8 cellular contexts compared by ENCODE assay signal in the genomic region with DNA sequence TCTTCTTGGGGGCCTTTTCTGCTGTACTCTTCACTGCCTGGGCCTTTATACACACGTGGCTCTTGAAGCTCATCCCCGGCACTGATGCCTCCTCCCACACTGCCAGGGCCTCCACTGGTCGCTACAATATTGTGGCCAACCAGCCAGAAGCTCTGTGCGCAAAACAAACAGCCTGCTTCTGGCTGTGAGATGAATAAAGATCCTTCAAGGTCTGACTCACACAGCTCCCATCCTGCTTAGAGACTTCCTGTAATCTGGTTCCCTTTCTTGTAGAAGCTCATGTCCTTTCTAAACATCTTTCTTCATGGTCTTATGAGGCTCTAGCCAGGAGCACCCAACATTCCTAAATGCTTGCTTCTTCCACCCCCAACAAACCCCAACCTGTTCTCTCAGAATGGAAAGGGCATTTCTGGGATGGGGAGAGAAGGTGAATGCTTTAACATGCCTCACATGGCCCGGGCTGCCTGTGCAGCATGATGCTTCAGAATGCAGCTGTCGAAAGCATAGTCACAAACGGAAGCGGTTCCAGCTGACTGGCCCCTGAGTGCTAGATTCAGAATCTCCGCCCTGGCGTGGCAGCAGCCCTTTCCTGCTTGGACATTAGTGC. TPM values are rescaled to one million over a fixed set of nuclear protein-coding genes. Genes with fewer than 3 reads are reported as not detected.
A peak's percentile ranks its signal among the peaks of the same experiment; 100 is the strongest.
DNase-seq lines count a peak whose midpoint lies in the region; ATAC-seq and TF ChIP-seq lines count a peak whose summit lies in the region.

No MANE protein-coding gene starts in this region.

- H3K36me3 Mint-ChIP-seq in type B pancreatic cell, result peaks cover 21% of the 10 kb centered on the region

- H3K9me3 ChIP-seq in DOHH2 (ENCODE audit: control insufficient read depth, insufficient read depth, low read length) (no peaks in the 10 kb centered on the region), muscle layer of colon (ENCODE audit: low read length) (no peaks in the 10 kb centered on the region)

- peak overlapping the region; percentile 24 for H3K27ac Mint-ChIP-seq in type B pancreatic cell

- H3K9me3 Mint-ChIP-seq in type B pancreatic cell, result no peaks in the 10 kb centered on the region

- TF ChIP-seq CTCF in DOHH2 (IDR thresholded peaks at IDR 0.05; ENCODE audit: low read depth, low read length, poor library complexity, severe bottlenecking), result no peak
- no peak for TF ChIP-seq CTCF in type B pancreatic cell (conservative IDR thresholded peaks at IDR 0.05)

- H3K9ac ChIP-seq in muscle layer of colon (ENCODE audit: low read length), result no peak overlapping the region

- H3K27me3 ChIP-seq in DOHH2 (ENCODE audit: control insufficient read depth, low read length) (no peaks in the 10 kb centered on the region), muscle layer of colon (ENCODE audit: control insufficient read depth in 1 of 2, insufficient read depth in 2 of 2, low read length in 2 of 2) (no peaks in the 10 kb centered on the region)

- H4K20me1 ChIP-seq in DOHH2 (ENCODE audit: control insufficient read depth, insufficient read depth, low read depth, low read length), result no peaks in the 10 kb centered on the region

- peak overlapping the region; percentile 65 for H3K4me3 ChIP-seq in DOHH2 (ENCODE audit: low read length)
- peak overlapping the region in 1 of 2 donors; percentile 7 for H3K4me3 ChIP-seq in muscle layer of colon (ENCODE audit: low read depth in 1 of 2, low read length in 2 of 2)

- H3F3A ChIP-seq in DOHH2 (ENCODE audit: control insufficient read depth, insufficient read depth), result peaks cover 9% of the 10 kb centered on the region

- H3K27me3 Mint-ChIP-seq in type B pancreatic cell, result peaks cover 6% of the 10 kb centered on the region

- H3K4me1 ChIP-seq in DOHH2 (ENCODE audit: control insufficient read depth, low read length) (peaks cover 50% of the 10 kb centered on the region), muscle layer of colon (ENCODE audit: insufficient read depth, low read length) (peaks cover 96% of the 10 kb centered on the region)

- H3K9me2 ChIP-seq in DOHH2 (replicated peaks; ENCODE audit: control insufficient read depth, low read length), result no peaks in the 10 kb centered on the region

- H3K36me3 ChIP-seq in DOHH2 (ENCODE audit: control insufficient read depth, low read length) (no peaks in the 10 kb centered on the region), muscle layer of colon (ENCODE audit: insufficient read depth, low read length) (peaks cover 54% of the 10 kb centered on the region)

- H3K4me3 Mint-ChIP-seq in type B pancreatic cell, result peak overlapping the region; percentile 15

- peaks cover 40% of the 10 kb centered on the region for H3K4me1 Mint-ChIP-seq in type B pancreatic cell (ENCODE audit: unreplicated experiment)

- ATAC-seq in GM19372 (IDR thresholded peaks at IDR 0.05; ENCODE audit: low read depth, unreplicated experiment) (peak; percentile 96), HG03432 (IDR thresholded peaks at IDR 0.05; ENCODE audit: unreplicated experiment) (peak; percentile 96)

- DNase-seq in SKM-1 (lab: John Stamatoyannopoulos, UW; ENCODE audit: unreplicated experiment), result peak; percentile 82
- DNase-seq in dedifferentiated amniotic fluid mesenchymal stem cell (ENCODE audit: extremely low spot score), result peak; percentile 45
- no peak for DNase-seq in type B pancreatic cell (ENCODE audit: extremely low spot score, unreplicated experiment)
- DNase-seq in epidermal melanocyte (ENCODE audit: insufficient read length, low spot score), result no peak

- H3K27ac ChIP-seq in DOHH2 (ENCODE audit: low read depth, low read length), result peak overlapping the region; percentile 90
- peak overlapping the region; percentile 88 for H3K27ac ChIP-seq in muscle layer of colon (ENCODE audit: low read depth, low read length)

- peak overlapping the region; percentile 92 for H3K4me2 ChIP-seq in DOHH2 (ENCODE audit: low read length)

- H3K79me2 ChIP-seq in DOHH2 (ENCODE audit: control insufficient read depth, low read length), result no peaks in the 10 kb centered on the region

RNA-seq across cellular contexts. Expression of a gene that starts 24.6 kb away (rescaled TPM):
- total RNA-seq in type B pancreatic cell (ENCODE audit: low replicate concordance), result 18.7 and 109 TPM in 2 replicates

Comparison
In these comparisons a context has a peak if more than half of its experiments do, and no peak if none do; other contexts are left out.
1. DNase-seq: peak in SKM-1 (single experiment) and dedifferentiated amniotic fluid mesenchymal stem cell (single experiment); none in type B pancreatic cell (single experiment) and epidermal melanocyte (single experiment).